28 cellular contexts compared by ENCODE assay signal in genomic region chr7:69451715-69452114, GRCh38.
"Had no signal": no experiment of that assay in that cellular context is flagged by ENCODE, and none has a peak within 500 bp of the region (broad histone marks: within the 10 kb centered on the region; RNA-seq: fewer than 3 reads in every experiment).

No MANE protein-coding gene starts in this region.

- H3K9me3 ChIP-seq: colonic mucosa, esophagus muscularis mucosa, esophagus squamous epithelium, gastrocnemius medialis, gastroesophageal sphincter, heart left ventricle, heart right ventricle had no signal

- H3K4me3 ChIP-seq: colonic mucosa, coronary artery, dorsolateral prefrontal cortex, esophagus muscularis mucosa, esophagus squamous epithelium, gastrocnemius medialis, gastroesophageal sphincter, heart left ventricle, heart right ventricle had no signal

- H3K36me3 ChIP-seq: colonic mucosa, esophagus muscularis mucosa, esophagus squamous epithelium, gastrocnemius medialis, gastroesophageal sphincter, heart left ventricle, heart right ventricle had no signal

- FAIRE-seq: colon, endometrium, endothelial cell of umbilical vein, frontal cortex had no signal

- H3K27ac ChIP-seq: colonic mucosa, coronary artery, dorsolateral prefrontal cortex, epithelial cell of prostate, esophagus muscularis mucosa, esophagus squamous epithelium, foreskin keratinocyte, gastroesophageal sphincter, heart left ventricle, heart right ventricle had no signal

- ATAC-seq: effector memory CD8-positive, alpha-beta T cell; esophagus mucosa; foreskin keratinocyte; gastroesophageal sphincter; heart right ventricle had no signal

- H3K4me1 ChIP-seq: colonic mucosa, foreskin keratinocyte, gastroesophageal sphincter, heart left ventricle had no signal

- H3K27me3 ChIP-seq: colonic mucosa, dorsolateral prefrontal cortex, esophagus muscularis mucosa, esophagus squamous epithelium, foreskin keratinocyte, gastrocnemius medialis, gastroesophageal sphincter, heart left ventricle, heart right ventricle had no signal

- DNase-seq: colonic mucosa; cortex of kidney; dermis blood vessel endothelial cell; dorsolateral prefrontal cortex; effector CD4-positive, alpha-beta T cell; effector CD8-positive, alpha-beta T cell; effector memory CD4-positive, alpha-beta T cell; effector memory CD8-positive, alpha-beta T cell; endodermal cell; erythroblast; esophagus squamous epithelium; foreskin fibroblast; foreskin keratinocyte; foreskin melanocyte; gastrocnemius medialis; glutamatergic neuron; head of caudate nucleus; heart left ventricle; heart right ventricle had no signal
